Comparison of ENCODE assay signal across 30 cellular contexts in genomic region chr6:15839969-15840541, GRCh38.
"Had no signal": no experiment of that assay in that cellular context is flagged by ENCODE, and none has a peak within 500 bp of the region (broad histone marks: within the 10 kb centered on the region; RNA-seq: fewer than 3 reads in every experiment).

No MANE protein-coding gene starts in this region.

- H3K9me3 Mint-ChIP-seq: activated CD4-positive, alpha-beta memory T cell treated with anti-CD3 and anti-CD28 coated beads for 36 hours; activated naive CD4-positive, alpha-beta T cell treated with anti-CD3 and anti-CD28 coated beads, Interleukin-2, amount 10 ng/mL, durations not matched to agents 7 days and 5 days; activated naive CD4-positive, alpha-beta T cell treated with anti-CD3 and anti-CD28 coated beads, Interleukin-2, amount 50 U/mL, for 72 hours; activated naive CD8-positive, alpha-beta T cell treated with anti-CD3 and anti-CD28 coated beads, Interleukin-2, amount 10 ng/mL, durations not matched to agents 7 days and 5 days; activated T-cell treated with anti-CD3 and anti-CD28 coated beads, Interleukin-2, amount 50 U/mL, for 24 hours; activated T-cell treated with anti-CD3 and anti-CD28 coated beads, Interleukin-2, amount 50 U/mL, for 72 hours; T-helper 2 cell treated with Interferon-gamma antibody and Interleukin-4, amounts not matched to agents 5 μg/mL and 100 μg/mL, for 36 hours had no signal

- DNase-seq: activated CD4-positive, alpha-beta memory T cell treated with anti-CD3 and anti-CD28 coated beads for 36 hours; activated CD4-positive, alpha-beta T cell treated with anti-CD3 and anti-CD28 coated beads for 36 hours; activated CD4-positive, alpha-beta T cell treated with anti-CD3 and anti-CD28 coated beads, Interleukin-2, amount 10 ng/mL, durations not matched to agents 24 days and 14 days; activated CD4-positive, CD25-positive, alpha-beta regulatory T cell; activated CD4-positive, CD25-positive, alpha-beta regulatory T cell treated with anti-CD3 and anti-CD28 coated beads, Interleukin-2, amount 50 U/mL, for 72 hours; activated CD8-positive, alpha-beta memory T cell treated with anti-CD3 and anti-CD28 coated beads, Interleukin-2, amount 10 ng/mL, durations not matched to agents 7 days and 5 days; activated CD8-positive, alpha-beta memory T cell treated with anti-CD3 and anti-CD28 coated beads, Interleukin-2, amount 50 U/mL, for 4 hours; activated CD8-positive, alpha-beta T cell treated with anti-CD3 and anti-CD28 coated beads, Interleukin-2, amount 10 ng/mL, durations not matched to agents 7 days and 5 days; activated gamma-delta T cell; activated naive CD4-positive, alpha-beta T cell; activated naive CD4-positive, alpha-beta T cell treated with anti-CD3 and anti-CD28 coated beads, Interleukin-2, amount 10 ng/mL, durations not matched to agents 7 days and 5 days; activated naive CD8-positive, alpha-beta T cell treated with anti-CD3 and anti-CD28 coated beads, Interleukin-2, amount 10 ng/mL, durations not matched to agents 7 days and 5 days; activated T-cell treated with anti-CD3 and anti-CD28 coated beads, Interleukin-2, amount 50 U/mL, for 24 hours; activated T-cell treated with anti-CD3 and anti-CD28 coated beads, Interleukin-2, amount 50 U/mL, for 72 hours; central memory CD4-positive, alpha-beta T cell; cerebellar nuclear complex; colonic mucosa; effector CD8-positive, alpha-beta T cell; esophagus squamous epithelium; foreskin melanocyte; T-helper 17 cell; T1000 had no signal

- H3K27me3 ChIP-seq: ascending aorta, breast epithelium, cardiac muscle cell, colonic mucosa, esophagus squamous epithelium, gastroesophageal sphincter had no signal

- ATAC-seq: activated CD4-positive, alpha-beta T cell treated with anti-CD3 and anti-CD28 coated beads for 36 hours; activated CD8-positive, alpha-beta memory T cell treated with anti-CD3 and anti-CD28 coated beads, Interleukin-2, amount 10 ng/mL, durations not matched to agents 7 days and 5 days; activated CD8-positive, alpha-beta T cell treated with anti-CD3 and anti-CD28 coated beads, Interleukin-2, amount 10 ng/mL, durations not matched to agents 7 days and 5 days; activated naive CD4-positive, alpha-beta T cell treated with anti-CD3 and anti-CD28 coated beads, Interleukin-2, amount 50 U/mL, for 72 hours; activated T-cell treated with anti-CD3 and anti-CD28 coated beads, Interleukin-2, amount 50 U/mL, for 72 hours; gastroesophageal sphincter; T-helper 17 cell had no signal

- H3K36me3 Mint-ChIP-seq: activated CD4-positive, alpha-beta memory T cell treated with anti-CD3 and anti-CD28 coated beads for 36 hours; activated CD8-positive, alpha-beta memory T cell treated with anti-CD3 and anti-CD28 coated beads, Interleukin-2, amount 10 ng/mL, durations not matched to agents 7 days and 5 days; activated naive CD4-positive, alpha-beta T cell treated with anti-CD3 and anti-CD28 coated beads, Interleukin-2, amount 10 ng/mL, durations not matched to agents 7 days and 5 days; activated naive CD4-positive, alpha-beta T cell treated with anti-CD3 and anti-CD28 coated beads, Interleukin-2, amount 50 U/mL, for 72 hours; activated naive CD8-positive, alpha-beta T cell treated with anti-CD3 and anti-CD28 coated beads, Interleukin-2, amount 10 ng/mL, durations not matched to agents 7 days and 5 days; brain had no signal

- H3K4me1 ChIP-seq: breast epithelium, colonic mucosa, gastroesophageal sphincter had no signal

- H3K27ac Mint-ChIP-seq: activated CD4-positive, alpha-beta memory T cell treated with anti-CD3 and anti-CD28 coated beads for 36 hours; activated CD4-positive, alpha-beta T cell treated with anti-CD3 and anti-CD28 coated beads for 36 hours; activated CD4-positive, alpha-beta T cell treated with anti-CD3 and anti-CD28 coated beads, Interleukin-2, amount 10 ng/mL, durations not matched to agents 24 days and 14 days; activated CD8-positive, alpha-beta memory T cell treated with anti-CD3 and anti-CD28 coated beads, Interleukin-2, amount 10 ng/mL, durations not matched to agents 7 days and 5 days; activated CD8-positive, alpha-beta T cell treated with anti-CD3 and anti-CD28 coated beads, Interleukin-2, amount 10 ng/mL, durations not matched to agents 7 days and 5 days; activated naive CD4-positive, alpha-beta T cell treated with anti-CD3 and anti-CD28 coated beads, Interleukin-2, amount 10 ng/mL, durations not matched to agents 7 days and 5 days; activated naive CD4-positive, alpha-beta T cell treated with anti-CD3 and anti-CD28 coated beads, Interleukin-2, amount 50 U/mL, for 72 hours; activated naive CD8-positive, alpha-beta T cell treated with anti-CD3 and anti-CD28 coated beads, Interleukin-2, amount 10 ng/mL, durations not matched to agents 7 days and 5 days; activated T-cell treated with anti-CD3 and anti-CD28 coated beads, Interleukin-2, amount 50 U/mL, for 24 hours; activated T-cell treated with anti-CD3 and anti-CD28 coated beads, Interleukin-2, amount 50 U/mL, for 72 hours; brain; T-helper 17 cell; T-helper 2 cell treated with Interferon-gamma antibody and Interleukin-4, amounts not matched to agents 5 μg/mL and 100 μg/mL, for 36 hours had no signal

- H3K36me3 ChIP-seq: ascending aorta, breast epithelium, cardiac muscle cell, colonic mucosa, esophagus squamous epithelium, gastroesophageal sphincter had no signal

- H3K4me3 ChIP-seq: ascending aorta, breast epithelium, cardiac muscle cell, colonic mucosa, esophagus squamous epithelium, gastroesophageal sphincter had no signal

- H3K4me3 Mint-ChIP-seq: activated CD4-positive, alpha-beta memory T cell treated with anti-CD3 and anti-CD28 coated beads for 36 hours; activated CD4-positive, alpha-beta T cell treated with anti-CD3 and anti-CD28 coated beads for 36 hours; activated CD4-positive, alpha-beta T cell treated with anti-CD3 and anti-CD28 coated beads, Interleukin-2, amount 10 ng/mL, durations not matched to agents 24 days and 14 days; activated CD8-positive, alpha-beta memory T cell treated with anti-CD3 and anti-CD28 coated beads, Interleukin-2, amount 10 ng/mL, durations not matched to agents 7 days and 5 days; activated CD8-positive, alpha-beta T cell treated with anti-CD3 and anti-CD28 coated beads, Interleukin-2, amount 10 ng/mL, durations not matched to agents 7 days and 5 days; activated naive CD4-positive, alpha-beta T cell treated with anti-CD3 and anti-CD28 coated beads, Interleukin-2, amount 10 ng/mL, durations not matched to agents 7 days and 5 days; activated naive CD8-positive, alpha-beta T cell treated with anti-CD3 and anti-CD28 coated beads, Interleukin-2, amount 10 ng/mL, durations not matched to agents 7 days and 5 days; activated T-cell treated with anti-CD3 and anti-CD28 coated beads, Interleukin-2, amount 50 U/mL, for 24 hours; activated T-cell treated with anti-CD3 and anti-CD28 coated beads, Interleukin-2, amount 50 U/mL, for 72 hours; brain; T-helper 17 cell; T-helper 2 cell treated with Interferon-gamma antibody and Interleukin-4, amounts not matched to agents 5 μg/mL and 100 μg/mL, for 36 hours had no signal

- H3K27me3 Mint-ChIP-seq: brain had no signal

- H3K4me1 Mint-ChIP-seq: activated CD4-positive, alpha-beta T cell treated with anti-CD3 and anti-CD28 coated beads, Interleukin-2, amount 10 ng/mL, durations not matched to agents 24 days and 14 days; activated CD8-positive, alpha-beta memory T cell treated with anti-CD3 and anti-CD28 coated beads, Interleukin-2, amount 10 ng/mL, durations not matched to agents 7 days and 5 days; activated naive CD4-positive, alpha-beta T cell treated with anti-CD3 and anti-CD28 coated beads, Interleukin-2, amount 10 ng/mL, durations not matched to agents 7 days and 5 days; activated naive CD8-positive, alpha-beta T cell treated with anti-CD3 and anti-CD28 coated beads, Interleukin-2, amount 10 ng/mL, durations not matched to agents 7 days and 5 days; T-helper 17 cell had no signal

- H3K27ac ChIP-seq: ascending aorta, breast epithelium, cardiac muscle cell, colonic mucosa, epithelial cell of prostate, esophagus squamous epithelium, gastroesophageal sphincter had no signal
